1 cellular context compared by ENCODE assay signal in the genomic region with DNA sequence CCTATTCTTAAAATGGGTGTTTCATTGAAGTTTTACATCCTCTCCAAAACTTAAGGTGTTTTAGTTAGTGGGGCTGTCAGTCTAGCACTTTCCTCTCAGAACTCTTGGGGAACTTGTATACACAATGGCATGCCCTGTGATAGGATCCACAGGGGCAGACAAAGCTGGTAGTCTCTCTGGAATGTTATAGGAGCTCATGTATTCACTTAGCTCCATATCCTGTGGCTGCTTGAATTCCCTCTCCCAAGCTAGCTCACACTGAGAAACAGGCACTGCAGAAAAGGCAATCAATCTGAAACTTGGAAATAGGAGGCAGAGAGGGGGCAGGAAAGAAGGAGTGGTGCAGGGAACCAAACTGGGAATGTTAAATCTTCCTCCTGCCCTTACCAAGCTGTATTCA.
TF ChIP-seq lines count a peak whose summit lies in the region.

No MANE protein-coding gene starts in this region.

TF ChIP-seq in endothelial cell of umbilical vein, 7 proteins besides CTCF, POLR2A, EP300 and RAD21:
- TF ChIP-seq JUN (IDR thresholded peaks at IDR 0.05; ENCODE audit: borderline replicate concordance, insufficient read depth, insufficient read length, low read depth) (no peak), POLR2AphosphoS5 (IDR thresholded peaks at IDR 0.05; ENCODE audit: insufficient read depth, low read depth, low read length) (no peak), EZH2 (IDR thresholded peaks at IDR 0.05; ENCODE audit: borderline replicate concordance, low read depth, low read length, severe bottlenecking) (no peak), FOS (IDR thresholded peaks at IDR 0.05; ENCODE audit: borderline replicate concordance, insufficient read depth, low read length) (no peak), MAX (IDR thresholded peaks at IDR 0.05; ENCODE audit: insufficient read depth, insufficient read length) (no peak), MYC (IDR thresholded peaks at IDR 0.05; ENCODE audit: low read depth, low read length) (no peak), GATA2 (IDR thresholded peaks at IDR 0.05; ENCODE audit: insufficient read depth, insufficient read length, low read depth, low read length) (no peak)
